In the genomic region with DNA sequence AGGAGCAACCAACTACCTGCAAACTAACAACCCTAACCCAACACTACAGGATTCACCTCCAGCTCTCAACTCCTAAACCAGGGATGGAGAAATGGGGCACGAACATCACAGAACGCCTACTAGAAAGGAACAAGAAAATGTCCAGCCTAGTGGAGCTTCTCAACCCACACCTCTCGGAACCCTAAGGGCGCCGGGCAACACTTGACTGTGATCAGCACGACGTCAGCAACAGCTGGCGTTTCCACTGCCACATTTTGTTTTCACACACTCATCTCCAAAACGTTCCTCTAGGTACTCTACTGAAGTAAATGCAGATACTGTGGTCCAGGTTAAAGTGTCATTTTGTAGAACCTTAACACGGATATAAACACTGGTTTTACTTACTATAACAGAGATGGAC, we compare ENCODE assay signal across 1 cellular context.
TF ChIP-seq lines count a peak whose summit lies in the region.

No MANE protein-coding gene starts in this region.

TF ChIP-seq in HepG2, 621 proteins besides CTCF, POLR2A, EP300 and RAD21:
- TF ChIP-seq RBM22 (optimal IDR thresholded peaks at IDR 0.05; ENCODE audit: low read length): peak; percentile 52
- TF ChIP-seq, protein P1, sequence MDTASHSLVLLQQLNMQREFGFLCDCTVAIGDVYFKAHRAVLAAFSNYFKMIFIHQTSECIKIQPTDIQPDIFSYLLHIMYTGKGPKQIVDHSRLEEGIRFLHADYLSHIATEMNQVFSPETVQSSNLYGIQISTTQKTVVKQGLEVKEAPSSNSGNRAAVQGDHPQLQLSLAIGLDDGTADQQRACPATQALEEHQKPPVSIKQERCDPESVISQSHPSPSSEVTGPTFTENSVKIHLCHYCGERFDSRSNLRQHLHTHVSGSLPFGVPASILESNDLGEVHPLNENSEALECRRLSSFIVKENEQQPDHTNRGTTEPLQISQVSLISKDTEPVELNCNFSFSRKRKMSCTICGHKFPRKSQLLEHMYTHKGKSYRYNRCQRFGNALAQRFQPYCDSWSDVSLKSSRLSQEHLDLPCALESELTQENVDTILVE (CRISPR knock-in tag; IDR thresholded peaks at IDR 0.05): no peak
TF ChIP-seq in HepG2: peak in this region for 1.
